10 cellular contexts compared by ENCODE assay signal in the genomic region with DNA sequence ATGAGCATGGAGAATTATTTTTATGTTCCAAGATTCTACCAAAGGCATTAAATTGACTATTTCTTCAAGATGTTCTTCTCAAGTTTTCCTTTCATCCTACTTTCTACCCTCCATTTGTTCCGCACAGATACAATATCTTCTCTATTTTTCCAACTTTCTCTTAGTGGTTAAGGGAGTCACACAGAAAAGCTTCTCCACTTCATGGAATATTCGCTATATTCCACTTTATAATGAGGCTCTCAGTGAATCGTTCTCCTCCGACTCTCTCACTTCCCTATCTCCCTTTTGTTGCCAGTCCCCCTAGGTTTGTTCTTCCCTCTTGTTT. TPM values are rescaled to one million over a fixed set of nuclear protein-coding genes. Genes with fewer than 3 reads are reported as not detected.
DNase-seq lines count a peak whose midpoint lies in the region; ATAC-seq, FAIRE-seq and TF ChIP-seq lines count a peak whose summit lies in the region.
"Had no signal": no experiment of that assay in that cellular context is flagged by ENCODE, and none has a peak within 500 bp of the region (broad histone marks: within the 10 kb centered on the region; RNA-seq: fewer than 3 reads in every experiment).

No MANE protein-coding gene starts in this region.

- no peaks in the 10 kb centered on the region for H3K9me3 ChIP-seq in A549
- H3K9me3 ChIP-seq in PC-3 (ENCODE audit: low read length), result no peaks in the 10 kb centered on the region
- H3K9me3 ChIP-seq in esophagus (ENCODE audit: control insufficient read depth in 2 of 2, insufficient read depth in 1 of 2, low read depth in 1 of 2, low read length in 1 of 2), result no peaks in the 10 kb centered on the region

- H3K27ac ChIP-seq in A549, result peak overlapping the region; percentile 80 to 96
- H3K27ac ChIP-seq in PC-3 (ENCODE audit: low read length), result peak overlapping the region; percentile 91
- peak overlapping the region; percentile 83 to 84 for H3K27ac ChIP-seq in esophagus (ENCODE audit: low read depth in 2 of 2, low read length in 1 of 2)

- H3K4me3 ChIP-seq in A549 (peak overlapping the region; percentile 76), PC-3 (ENCODE audit: low read length) (peak overlapping the region; percentile 71), esophagus (ENCODE audit: low read depth in 1 of 2, low read length in 2 of 2) (peak overlapping the region; percentile 62 to 85)

- peaks cover 5% of the 10 kb centered on the region for H3F3A ChIP-seq in PC-3 (ENCODE audit: low read length, unreplicated experiment)

- TF ChIP-seq CTCF in A549 (IDR thresholded peaks at IDR 0.05) (no peak), PC-3 (conservative IDR thresholded peaks at IDR 0.05; ENCODE audit: low read depth, low read length) (no peak), nephron progenitor cell (IDR thresholded peaks at IDR 0.05) (no peak), GM13976 (IDR thresholded peaks at IDR 0.05; ENCODE audit: borderline replicate concordance, control extremely low read depth, extremely low read depth, insufficient read depth, missing control alignments) (no peak)

- H3K9ac ChIP-seq in PC-3 (ENCODE audit: low read length), result peak overlapping the region; percentile 97

- H4K20me1 ChIP-seq in PC-3 (ENCODE audit: low read length), result peaks cover 17% of the 10 kb centered on the region

- H3K27ac Mint-ChIP-seq in nephron progenitor cell, result peak overlapping the region; percentile 97

- no peaks in the 10 kb centered on the region for H3K27me3 ChIP-seq in PC-3 (ENCODE audit: low read length)
- H3K27me3 ChIP-seq in esophagus (ENCODE audit: control insufficient read depth in 1 of 2, insufficient read depth in 2 of 2, low read length in 2 of 2), result no peaks in the 10 kb centered on the region

- H3K27me3 Mint-ChIP-seq in nephron progenitor cell (ENCODE audit: low read depth, poor library complexity), result no peaks in the 10 kb centered on the region

- no peak for TF ChIP-seq EP300 in A549 (IDR thresholded peaks at IDR 0.05)

- H3K79me2 ChIP-seq in PC-3 (ENCODE audit: low read length), result peaks cover 62% of the 10 kb centered on the region

- intact Hi-C loops in PC-3 (cut with micrococcal nuclease), result loop anchor here (2.0 kb wide), 2 partner anchors 19 to 85 kb away; partner anchors contain the start of gene FHIP1A

- in situ Hi-C loops in GM13976 (cut with MboI; ENCODE audit: low sequenced_read_pairs, unreplicated experiment), result no loop called here

- H3K36me3 Mint-ChIP-seq in nephron progenitor cell (ENCODE audit: low read depth), result peaks cover 19% of the 10 kb centered on the region

- FAIRE-seq in A549 (lab: Jason Lieb, UNC), result no peak

- H3K4me1 ChIP-seq in A549, result peaks cover 30% of the 10 kb centered on the region
- H3K4me1 ChIP-seq in PC-3 (ENCODE audit: insufficient read depth, low read length), result peaks cover 52% of the 10 kb centered on the region
- peaks cover 0 to 4% of the 10 kb centered on the region in 2 donors for H3K4me1 ChIP-seq in esophagus (ENCODE audit: control insufficient read depth in 2 of 2, insufficient read depth in 2 of 2, low read length in 1 of 2)

- peak overlapping the region; percentile 74; the same call in 1 of the 2 replicates for H2AFZ ChIP-seq in PC-3 (ENCODE audit: low read length)

- WGBS in A549 (ENCODE audit: missing lambda C conversion rate), result 32% methylated on average over 4 of the region's 4 CpGs
- 32 to 40% methylated on average over 4 of the region's 4 CpGs for WGBS in esophagus, 2 donors

- BruUV-seq in PC-3 (replicated peaks; lab: Mats Ljungman, UMichigan), result TSS peak; percentile 52

- peak overlapping the region; percentile 88 for H3K4me3 Mint-ChIP-seq in nephron progenitor cell

- peak overlapping the region; percentile 79 for H3K4me2 ChIP-seq in A549
- peak overlapping the region; percentile 92 for H3K4me2 ChIP-seq in PC-3 (ENCODE audit: low read length)

- CTCF ChIA-PET in A549 (lab: Yijun Ruan, JAX), result interaction anchor here (0.5 kb wide), 1 partner anchor 70 kb away, joined by 3 read pairs; no protein-coding TSS in a partner anchor
- CTCF ChIA-PET in PC-3 (lab: Charles Lee), result no interaction called here

- peaks cover 53% of the 10 kb centered on the region for H3K4me1 Mint-ChIP-seq in nephron progenitor cell

- no peaks in the 10 kb centered on the region for H3K9me2 ChIP-seq in PC-3 (replicated peaks; ENCODE audit: low read length)

- no peak for ATAC-seq in A549
- ATAC-seq in PC-3, result no peak

- no peak for TF ChIP-seq RAD21 in A549 (conservative IDR thresholded peaks at IDR 0.05 in 1 of 2, IDR thresholded peaks at IDR 0.05 in 1 of 2)

- no peak for DNase-seq in A549 (ENCODE audit: low read depth in 1 of 2, low spot score in 1 of 2)
- no peak for DNase-seq in PC-3
- DNase-seq in nephron progenitor cell, result no peak
- no peak for DNase-seq in HUDEP-2 (lab: John Stamatoyannopoulos, UW; ENCODE audit: unreplicated experiment in 76 of 76)
- DNase-seq in NCI-H146 treated with DMSO at 0.1 percent for 48 hours (lab: John Stamatoyannopoulos, UW; ENCODE audit: unreplicated experiment), result no peak
- no peak for DNase-seq in GDM1 (lab: John Stamatoyannopoulos, UW)
- no peak for DNase-seq in GM13976 (ENCODE audit: low spot score)
- DNase-seq: foreskin melanocyte had no signal

- H3K36me3 ChIP-seq in PC-3 (ENCODE audit: low read depth, low read length), result no peaks in the 10 kb centered on the region
- no peaks in the 10 kb centered on the region for H3K36me3 ChIP-seq in esophagus (ENCODE audit: control insufficient read depth in 2 of 2, insufficient read depth in 2 of 2, low read length in 1 of 2)

- H3K9me3 Mint-ChIP-seq in nephron progenitor cell, result peaks cover 4% of the 10 kb centered on the region

- no peak for TF ChIP-seq POLR2A in A549 (IDR thresholded peaks at IDR 0.05; ENCODE audit: low read length)

- POLR2A ChIA-PET in A549 (lab: Yijun Ruan, JAX), result interaction anchor here (0.7 to 2.0 kb wide), 2 partner anchors 8 to 1861 kb away, joined by 3 to 15 read pairs; no protein-coding TSS in a partner anchor
- POLR2A ChIA-PET in PC-3 (lab: Charles Lee; ENCODE audit: unreplicated experiment), result no interaction called here

TF ChIP-seq in A549, 52 proteins besides CTCF, POLR2A, EP300 and RAD21 (continues in another document):
- TF ChIP-seq CHD2 (IDR thresholded peaks at IDR 0.05; ENCODE audit: low read length, partially characterized antibody) (no peak), ATOH8 (CRISPR knock-in tag; IDR thresholded peaks at IDR 0.05; ENCODE audit: low read depth) (no peak), EHMT2 (IDR thresholded peaks at IDR 0.05; ENCODE audit: low read depth) (no peak), JUN (IDR thresholded peaks at IDR 0.05) (no peak), KDM1A (IDR thresholded peaks at IDR 0.05; ENCODE audit: low read depth) (no peak), SMC3 (IDR thresholded peaks at IDR 0.05) (no peak), USF2 (IDR thresholded peaks at IDR 0.05) (no peak), RFX5 (IDR thresholded peaks at IDR 0.05) (no peak), JUNB (IDR thresholded peaks at IDR 0.05) (no peak), PBX3 (IDR thresholded peaks at IDR 0.05) (no peak), POLR2AphosphoS2 (conservative IDR thresholded peaks at IDR 0.05; ENCODE audit: low read length) (no peak)

RNA-seq across cellular contexts. Expression of gene SH3D19, which starts 1.3 kb away (rescaled TPM):
- polyA plus RNA-seq in A549 (2011; rRNA removed) (22.9 and 23.1 TPM in 2 replicates), A549 (2017; fragmentation: RNase III; extraction: RNeasy Plus Mini Kit Qiagen cat#74134 plus additional on column Dnase treatment) (14.0 to 16.2 TPM (median 15.3 TPM) in 3 replicates), esophagus (10 to 100 TPM; 19.1 to 22.8 TPM)
- polyA plus RNA-seq in A549 (2012; cell fraction: cytosol; rRNA removed), result 4.0 and 5.2 TPM in 2 replicates
- polyA plus RNA-seq in A549 (2012; cell fraction: nucleus; rRNA removed), result 2.5 and 4.4 TPM in 2 replicates
- 14.6 and 21.0 TPM in 2 replicates for polyA minus RNA-seq in A549 (2011; rRNA and poly(A)+ RNA removed)
- 30.1 and 31.1 TPM in 2 replicates for total RNA-seq in PC-3 (2014; rRNA removed)
- total RNA-seq: activated CD8-positive, alpha-beta memory T cell treated with anti-CD3 and anti-CD28 coated beads for 36 hours had no signal

RNA-seq across cellular contexts. Expression of gene PRSS48, which starts 47.1 kb away (rescaled TPM):
- polyA plus RNA-seq in A549 (2011; rRNA removed) (not detected in 2 replicates), A549 (2017; fragmentation: RNase III; extraction: RNeasy Plus Mini Kit Qiagen cat#74134 plus additional on column Dnase treatment) (not detected in 3 replicates), esophagus (not detected)
- not detected in 2 replicates for polyA plus RNA-seq in A549 (2012; cell fraction: cytosol; rRNA removed)
- not detected in 2 replicates for polyA plus RNA-seq in A549 (2012; cell fraction: nucleus; rRNA removed)
- polyA minus RNA-seq in A549 (2011; rRNA and poly(A)+ RNA removed), result not detected in 2 replicates
- not detected in 2 replicates for total RNA-seq in PC-3 (2014; rRNA removed)
- total RNA-seq: activated CD8-positive, alpha-beta memory T cell treated with anti-CD3 and anti-CD28 coated beads for 36 hours had no signal
